17 cellular contexts compared by ENCODE assay signal in genomic region chr7:35748348-35748747, GRCh38.
"Had no signal": no experiment of that assay in that cellular context is flagged by ENCODE, and none has a peak within 500 bp of the region (broad histone marks: within the 10 kb centered on the region; RNA-seq: fewer than 3 reads in every experiment).

No MANE protein-coding gene starts in this region.

- H3K4me3 ChIP-seq: breast epithelium, gastrocnemius medialis, heart right ventricle, prostate gland, right lobe of liver, upper lobe of left lung had no signal

- H3K27ac Mint-ChIP-seq: activated CD4-positive, alpha-beta T cell treated with anti-CD3 and anti-CD28 coated beads, Interleukin-2, amount 10 ng/mL, durations not matched to agents 7 days and 5 days; activated naive CD4-positive, alpha-beta T cell treated with anti-CD3 and anti-CD28 coated beads, Interleukin-2, amount 10 ng/mL, durations not matched to agents 7 days and 5 days; activated T-helper 2 cell treated with anti-CD3 and anti-CD28 coated beads, Interferon-gamma antibody, Interleukin-2, Interleukin-4, amounts not matched to agents 10 μg/mL and 5 μg/mL and 100 μg/mL, durations not matched to agents 14 hours and 24 hours and 36 hours; natural killer cell had no signal

- H3K4me3 Mint-ChIP-seq: activated CD4-positive, alpha-beta T cell treated with anti-CD3 and anti-CD28 coated beads, Interleukin-2, amount 10 ng/mL, durations not matched to agents 7 days and 5 days; activated naive CD4-positive, alpha-beta T cell treated with anti-CD3 and anti-CD28 coated beads, Interleukin-2, amount 10 ng/mL, durations not matched to agents 7 days and 5 days; natural killer cell had no signal

- H3K4me1 ChIP-seq: breast epithelium, gastrocnemius medialis, prostate gland, right lobe of liver had no signal

- H3K36me3 Mint-ChIP-seq: activated naive CD4-positive, alpha-beta T cell treated with anti-CD3 and anti-CD28 coated beads, Interleukin-2, amount 10 ng/mL, durations not matched to agents 7 days and 5 days; natural killer cell had no signal

- H3K27me3 ChIP-seq: breast epithelium, gastrocnemius medialis, heart right ventricle, right lobe of liver, upper lobe of left lung had no signal

- DNase-seq: activated CD4-positive, alpha-beta T cell treated with anti-CD3 and anti-CD28 coated beads, Interleukin-2, amount 10 ng/mL, durations not matched to agents 7 days and 5 days; activated CD4-positive, CD25-positive, alpha-beta regulatory T cell; activated naive CD4-positive, alpha-beta T cell treated with anti-CD3 and anti-CD28 coated beads, Interleukin-2, amount 10 ng/mL, durations not matched to agents 7 days and 5 days; activated T-cell treated with anti-CD3 and anti-CD28 coated beads for 4 hours; amniotic stem cell; gastrocnemius medialis; heart right ventricle; natural killer cell; occipital lobe; right lobe of liver; stimulated activated CD4-positive, alpha-beta T cell treated with anti-CD3 and anti-CD28 coated beads, Interleukin-12 subunit alpha, Interleukin-12 subunit beta, amount 100 ng/mL, for 4 hours; stimulated activated naive CD4-positive, alpha-beta T cell; substantia nigra; upper lobe of left lung had no signal

- H3K36me3 ChIP-seq: breast epithelium, gastrocnemius medialis, heart right ventricle, prostate gland, right lobe of liver, upper lobe of left lung had no signal

- ATAC-seq: gastrocnemius medialis, heart right ventricle, natural killer cell, right lobe of liver had no signal

- H3K27me3 Mint-ChIP-seq: activated CD4-positive, alpha-beta T cell treated with anti-CD3 and anti-CD28 coated beads, Interleukin-2, amount 10 ng/mL, durations not matched to agents 7 days and 5 days had no signal

- H3K4me1 Mint-ChIP-seq: activated CD4-positive, alpha-beta T cell treated with anti-CD3 and anti-CD28 coated beads, Interleukin-2, amount 10 ng/mL, durations not matched to agents 7 days and 5 days; activated naive CD4-positive, alpha-beta T cell treated with anti-CD3 and anti-CD28 coated beads, Interleukin-2, amount 10 ng/mL, durations not matched to agents 7 days and 5 days; natural killer cell had no signal

- H3K27ac ChIP-seq: breast epithelium, gastrocnemius medialis, prostate gland, right lobe of liver, upper lobe of left lung had no signal

- H3K9me3 Mint-ChIP-seq: activated CD4-positive, alpha-beta T cell treated with anti-CD3 and anti-CD28 coated beads, Interleukin-2, amount 10 ng/mL, durations not matched to agents 7 days and 5 days; activated naive CD4-positive, alpha-beta T cell treated with anti-CD3 and anti-CD28 coated beads, Interleukin-2, amount 10 ng/mL, durations not matched to agents 7 days and 5 days; activated T-helper 2 cell treated with anti-CD3 and anti-CD28 coated beads, Interferon-gamma antibody, Interleukin-2, Interleukin-4, amounts not matched to agents 10 μg/mL and 5 μg/mL and 100 μg/mL, durations not matched to agents 14 hours and 24 hours and 36 hours; natural killer cell had no signal

- H3K9me3 ChIP-seq: breast epithelium, gastrocnemius medialis, heart right ventricle, prostate gland, right lobe of liver, upper lobe of left lung had no signal
